13 cellular contexts compared by ENCODE assay signal in the genomic region with DNA sequence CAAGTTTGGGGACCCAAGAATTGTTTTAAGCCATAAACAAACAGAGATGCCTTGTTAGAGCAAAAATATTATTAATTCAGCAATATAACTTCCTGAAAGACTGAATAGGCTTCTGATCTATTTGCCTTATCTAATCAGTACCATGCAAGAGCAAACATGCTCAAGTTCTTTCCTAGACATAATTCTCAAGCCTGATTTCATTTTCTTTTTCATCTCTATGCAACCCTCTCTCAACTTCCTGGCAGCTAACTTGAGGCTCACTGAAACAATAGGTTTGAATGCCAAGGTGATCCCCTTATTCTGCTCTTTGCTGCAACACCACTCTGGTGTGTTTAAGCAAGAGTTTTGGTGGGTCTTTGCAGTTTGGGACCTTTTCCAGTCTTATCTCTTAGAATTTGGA.
DNase-seq lines count a peak whose midpoint lies in the region; ATAC-seq and TF ChIP-seq lines count a peak whose summit lies in the region.
"Had no signal": no experiment of that assay in that cellular context is flagged by ENCODE, and none has a peak within 500 bp of the region (broad histone marks: within the 10 kb centered on the region; RNA-seq: fewer than 3 reads in every experiment).

No MANE protein-coding gene starts in this region.

- peak; percentile 21 for DNase-seq in activated naive CD4-positive, alpha-beta T cell treated with anti-CD3 and anti-CD28 coated beads, Interleukin-2, amount 10 ng/mL, durations not matched to agents 7 days and 5 days
- DNase-seq in activated naive CD4-positive, alpha-beta T cell treated with Interleukin-2 at 50 U/mL for 16 hours = no peak
- DNase-seq in SJCRH30 = no peak
- no peak for DNase-seq in body of pancreas
- DNase-seq in NCI-H1436 treated with DMSO at 0.1 percent for 48 hours (lab: John Stamatoyannopoulos, UW) = no peak
- DNase-seq in GDM1 (lab: John Stamatoyannopoulos, UW) = no peak
- no peak for DNase-seq in NCI-H1417 treated with DMSO at 0.1 percent for 48 hours (lab: John Stamatoyannopoulos, UW)
- DNase-seq: gastrocnemius medialis; NCI-H2171 treated with DMSO at 0.1 percent for 48 hours; NK-92 treated with Interleukin-12 subunit alpha and Interleukin-12 subunit beta, amount 100 ng/mL, for 24 hours; SIG-M5 had no signal

- no peaks in the 10 kb centered on the region for H3K27me3 ChIP-seq in SJCRH30
- H3K27me3 ChIP-seq in body of pancreas = no peaks in the 10 kb centered on the region
- H3K27me3 ChIP-seq in thymus (ENCODE audit: control insufficient read depth, insufficient read depth) = no peaks in the 10 kb centered on the region
- H3K27me3 ChIP-seq: gastrocnemius medialis had no signal

- peak; percentile 24 for ATAC-seq in body of pancreas
- ATAC-seq: gastrocnemius medialis had no signal

- H3K9me3 ChIP-seq in SJCRH30 (replicated peaks) (no peaks in the 10 kb centered on the region), body of pancreas (no peaks in the 10 kb centered on the region), thymus (ENCODE audit: control insufficient read depth) (no peaks in the 10 kb centered on the region)
- H3K9me3 ChIP-seq: gastrocnemius medialis had no signal

- peak overlapping the region; percentile 93 for H3K27ac Mint-ChIP-seq in activated naive CD4-positive, alpha-beta T cell treated with anti-CD3 and anti-CD28 coated beads, Interleukin-2, amount 10 ng/mL, durations not matched to agents 7 days and 5 days

- H3K9me3 Mint-ChIP-seq in activated naive CD4-positive, alpha-beta T cell treated with anti-CD3 and anti-CD28 coated beads, Interleukin-2, amount 10 ng/mL, durations not matched to agents 7 days and 5 days = no peaks in the 10 kb centered on the region

- H3K36me3 Mint-ChIP-seq in activated naive CD4-positive, alpha-beta T cell treated with anti-CD3 and anti-CD28 coated beads, Interleukin-2, amount 10 ng/mL, durations not matched to agents 7 days and 5 days = peaks cover 1% of the 10 kb centered on the region

- H3K4me3 Mint-ChIP-seq in activated naive CD4-positive, alpha-beta T cell treated with anti-CD3 and anti-CD28 coated beads, Interleukin-2, amount 10 ng/mL, durations not matched to agents 7 days and 5 days = no peak overlapping the region

- H3K4me1 ChIP-seq in SJCRH30 (peaks cover 43% of the 10 kb centered on the region), body of pancreas (peaks cover 13% of the 10 kb centered on the region), thymus (ENCODE audit: control insufficient read depth, insufficient read depth, low read length) (peaks cover 21% of the 10 kb centered on the region)
- H3K4me1 ChIP-seq: gastrocnemius medialis, parathyroid adenoma had no signal

- H3K27ac ChIP-seq in SJCRH30 = peak overlapping the region; percentile 46
- no peak overlapping the region for H3K27ac ChIP-seq in body of pancreas
- H3K27ac ChIP-seq in thymus (ENCODE audit: low read depth) = peak overlapping the region; percentile 88
- H3K27ac ChIP-seq: gastrocnemius medialis, parathyroid adenoma had no signal

- peaks cover 40% of the 10 kb centered on the region for H3K4me1 Mint-ChIP-seq in activated naive CD4-positive, alpha-beta T cell treated with anti-CD3 and anti-CD28 coated beads, Interleukin-2, amount 10 ng/mL, durations not matched to agents 7 days and 5 days

- intact Hi-C loops in body of pancreas (cut with DNase I) = no loop called here

- TF ChIP-seq POLR2A in body of pancreas (IDR thresholded peaks at IDR 0.05) = no peak

- TF ChIP-seq CTCF in body of pancreas (IDR thresholded peaks at IDR 0.05) = no peak

- CTCF ChIA-PET in activated naive CD4-positive, alpha-beta T cell treated with anti-CD3 and anti-CD28 coated beads, Interleukin-2, amount 10 ng/mL, durations not matched to agents 7 days and 5 days (lab: Charles Lee) = interaction anchor here (1.0 to 1.8 kb wide), 4 partner anchors 23 to 305 kb away, joined by 3 to 7 read pairs (median 4); no protein-coding TSS in a partner anchor

- H3K4me3 ChIP-seq in SJCRH30 = no peak overlapping the region
- no peak overlapping the region for H3K4me3 ChIP-seq in body of pancreas
- no peak overlapping the region for H3K4me3 ChIP-seq in thymus (ENCODE audit: low read length)
- H3K4me3 ChIP-seq: gastrocnemius medialis had no signal

- H3K36me3 ChIP-seq in SJCRH30 (no peaks in the 10 kb centered on the region), body of pancreas (replicated peaks in 1 of 2; ENCODE audit: insufficient read depth in 1 of 2, low read depth in 2 of 2) (no peaks in the 10 kb centered on the region), thymus (ENCODE audit: control insufficient read depth, insufficient read depth) (no peaks in the 10 kb centered on the region)
- H3K36me3 ChIP-seq: gastrocnemius medialis had no signal

- no peaks in the 10 kb centered on the region for H3K27me3 Mint-ChIP-seq in activated naive CD4-positive, alpha-beta T cell treated with anti-CD3 and anti-CD28 coated beads, Interleukin-2, amount 10 ng/mL, durations not matched to agents 7 days and 5 days

Comparison
In these comparisons a context has a peak if more than half of its experiments do, and no peak if none do; other contexts are left out.
1. H3K27ac ChIP-seq: peak in SJCRH30 (single experiment) and thymus (single experiment); none in body of pancreas (0 of 4).